Comparison of ENCODE assay signal across 15 cellular contexts in genomic region chr12:22034709-22035506, GRCh38. TPM values are rescaled to one million over a fixed set of nuclear protein-coding genes. Genes with fewer than 3 reads are reported as not detected.
A peak's percentile ranks its signal among the peaks of the same experiment; 100 is the strongest.
DNase-seq lines count a peak whose midpoint lies in the region; ATAC-seq and TF ChIP-seq lines count a peak whose summit lies in the region.
"Had no signal": no experiment of that assay in that cellular context is flagged by ENCODE, and none has a peak within 500 bp of the region (broad histone marks: within the 10 kb centered on the region; RNA-seq: fewer than 3 reads in every experiment).

No MANE protein-coding gene starts in this region.

- H3K27me3 ChIP-seq in right lobe of liver = no peaks in the 10 kb centered on the region

- in situ Hi-C loops in astrocyte of the spinal cord (cut with HindIII; ENCODE audit: low sequenced_read_pairs) = no loop called here

- no peaks in the 10 kb centered on the region for H3K9me3 Mint-ChIP-seq in activated T-cell treated with anti-CD3 and anti-CD28 coated beads, Interleukin-2, amount 50 U/mL, for 72 hours
- no peaks in the 10 kb centered on the region for H3K9me3 Mint-ChIP-seq in activated T-cell treated with anti-CD3 and anti-CD28 coated beads, Interleukin-2, amount 50 U/mL, for 24 hours
- no peaks in the 10 kb centered on the region for H3K9me3 Mint-ChIP-seq in type B pancreatic cell

- WGBS in right lobe of liver (ENCODE audit: insufficient coverage, low coverage, low lambda C conversion rate, missing lambda C conversion rate) = 23% methylated on average over 4 of the region's 4 CpGs

- DNase-seq in activated T-cell treated with anti-CD3 and anti-CD28 coated beads, Interleukin-2, amount 50 U/mL, for 72 hours = no peak
- DNase-seq in activated T-cell treated with anti-CD3 and anti-CD28 coated beads, Interleukin-2, amount 50 U/mL, for 24 hours = no peak
- DNase-seq in astrocyte of the spinal cord (ENCODE audit: low read depth, low spot score) = peak; percentile 11
- no peak for DNase-seq in right lobe of liver
- no peak for DNase-seq in type B pancreatic cell (ENCODE audit: extremely low spot score, unreplicated experiment)
- no peak for DNase-seq in NCI-H748 (lab: John Stamatoyannopoulos, UW; ENCODE audit: unreplicated experiment)
- DNase-seq in nucleus accumbens (lab: John Stamatoyannopoulos, UW) = no peak
- DNase-seq: activated B cell treated with CpG ODN at 0.5 μM for 24 hours; activated T-cell treated with anti-CD3 and anti-CD28 coated beads, Interleukin-2, amount 50 U/mL, for 1 hour; NCI-H1436 treated with DMSO at 0.1 percent for 48 hours; NCI-H748 treated with DMSO at 0.1 percent for 48 hours; SHP77 treated with DMSO at 0.1 percent for 48 hours; small intestine had no signal

- intact Hi-C loops in right lobe of liver (cut with DNase I) = no loop called here

- no peaks in the 10 kb centered on the region for H3K9me3 ChIP-seq in right lobe of liver

- peaks cover 8% of the 10 kb centered on the region for H3K4me1 Mint-ChIP-seq in activated T-cell treated with anti-CD3 and anti-CD28 coated beads, Interleukin-2, amount 50 U/mL, for 72 hours (ENCODE audit: low read depth)
- H3K4me1 Mint-ChIP-seq in activated T-cell treated with anti-CD3 and anti-CD28 coated beads, Interleukin-2, amount 50 U/mL, for 24 hours (ENCODE audit: low read depth) = peaks cover 9% of the 10 kb centered on the region
- no peaks in the 10 kb centered on the region for H3K4me1 Mint-ChIP-seq in type B pancreatic cell (ENCODE audit: unreplicated experiment)
- H3K4me1 Mint-ChIP-seq: activated B cell treated with CpG ODN at 0.5 μM for 24 hours had no signal

- ATAC-seq in activated T-cell treated with anti-CD3 and anti-CD28 coated beads, Interleukin-2, amount 50 U/mL, for 72 hours (replicated peaks in 1 of 2) = no peak
- ATAC-seq in right lobe of liver = peak; percentile 38 to 77 (median 73)
- ATAC-seq in GM21526 (IDR thresholded peaks at IDR 0.05; ENCODE audit: low FRiP score, unreplicated experiment) = no peak

- no peak overlapping the region for H3K27ac ChIP-seq in right lobe of liver
- H3K27ac ChIP-seq: epithelial cell of prostate had no signal

- TF ChIP-seq CTCF in astrocyte of the spinal cord (IDR thresholded peaks at IDR 0.05; ENCODE audit: low read depth, low read length) (no peak), right lobe of liver (IDR thresholded peaks at IDR 0.05) (no peak), type B pancreatic cell (conservative IDR thresholded peaks at IDR 0.05) (no peak)

- H3K27ac Mint-ChIP-seq in activated T-cell treated with anti-CD3 and anti-CD28 coated beads, Interleukin-2, amount 50 U/mL, for 72 hours = peak overlapping the region; percentile 6
- no peak overlapping the region for H3K27ac Mint-ChIP-seq in activated T-cell treated with anti-CD3 and anti-CD28 coated beads, Interleukin-2, amount 50 U/mL, for 24 hours
- H3K27ac Mint-ChIP-seq in type B pancreatic cell = peak overlapping the region; percentile 14
- H3K27ac Mint-ChIP-seq: activated B cell treated with CpG ODN at 0.5 μM for 24 hours had no signal

- no peak for TF ChIP-seq POLR2A in right lobe of liver (IDR thresholded peaks at IDR 0.05)

- peaks cover 0 to 4% (median 0%) of the 10 kb centered on the region in 4 donors for H3K4me1 ChIP-seq in right lobe of liver

- peak overlapping the region in 1 of 2 donors; percentile 18 for H3K4me3 Mint-ChIP-seq in activated T-cell treated with anti-CD3 and anti-CD28 coated beads, Interleukin-2, amount 50 U/mL, for 72 hours
- H3K4me3 Mint-ChIP-seq in activated T-cell treated with anti-CD3 and anti-CD28 coated beads, Interleukin-2, amount 50 U/mL, for 24 hours = no peak overlapping the region
- H3K4me3 Mint-ChIP-seq in type B pancreatic cell = no peak overlapping the region
- H3K4me3 Mint-ChIP-seq: activated B cell treated with CpG ODN at 0.5 μM for 24 hours had no signal

- H3K36me3 ChIP-seq in right lobe of liver = no peaks in the 10 kb centered on the region

- H3K27me3 Mint-ChIP-seq in activated T-cell treated with anti-CD3 and anti-CD28 coated beads, Interleukin-2, amount 50 U/mL, for 72 hours (ENCODE audit: low read depth) = no peaks in the 10 kb centered on the region
- no peaks in the 10 kb centered on the region for H3K27me3 Mint-ChIP-seq in activated T-cell treated with anti-CD3 and anti-CD28 coated beads, Interleukin-2, amount 50 U/mL, for 24 hours
- peaks cover 1% of the 10 kb centered on the region for H3K27me3 Mint-ChIP-seq in type B pancreatic cell

- H3K36me3 Mint-ChIP-seq in activated T-cell treated with anti-CD3 and anti-CD28 coated beads, Interleukin-2, amount 50 U/mL, for 72 hours (ENCODE audit: insufficient read depth in 2 of 2) = no peaks in the 10 kb centered on the region
- H3K36me3 Mint-ChIP-seq in activated T-cell treated with anti-CD3 and anti-CD28 coated beads, Interleukin-2, amount 50 U/mL, for 24 hours (ENCODE audit: low read depth) = no peaks in the 10 kb centered on the region
- H3K36me3 Mint-ChIP-seq in type B pancreatic cell = no peaks in the 10 kb centered on the region

- H3K4me3 ChIP-seq in astrocyte of the spinal cord (ENCODE audit: low read depth, low read length) (no peak overlapping the region), right lobe of liver (no peak overlapping the region)

RNA-seq across cellular contexts. Expression of gene CMAS, which starts 11.1 kb away (rescaled TPM):
- 10 to 100 TPM; 37.4 to 39.5 TPM for total RNA-seq in activated T-cell treated with anti-CD3 and anti-CD28 coated beads, Interleukin-2, amount 50 U/mL, for 72 hours
- total RNA-seq in right lobe of liver (10 to 100 TPM; 20.8 to 44.1 (median 27.6) TPM), type B pancreatic cell (ENCODE audit: low replicate concordance) (33.3 and 85.5 TPM in 2 replicates)

Comparison
In these comparisons a context has a peak if more than half of its experiments do, and no peak if none do; other contexts are left out.
1. ATAC-seq: peak in right lobe of liver (4 of 4); none in activated T-cell treated with anti-CD3 and anti-CD28 coated beads, Interleukin-2, amount 50 U/mL, for 72 hours (0 of 2) and GM21526 (single experiment).